2 cellular contexts compared by ENCODE assay signal in the genomic region with DNA sequence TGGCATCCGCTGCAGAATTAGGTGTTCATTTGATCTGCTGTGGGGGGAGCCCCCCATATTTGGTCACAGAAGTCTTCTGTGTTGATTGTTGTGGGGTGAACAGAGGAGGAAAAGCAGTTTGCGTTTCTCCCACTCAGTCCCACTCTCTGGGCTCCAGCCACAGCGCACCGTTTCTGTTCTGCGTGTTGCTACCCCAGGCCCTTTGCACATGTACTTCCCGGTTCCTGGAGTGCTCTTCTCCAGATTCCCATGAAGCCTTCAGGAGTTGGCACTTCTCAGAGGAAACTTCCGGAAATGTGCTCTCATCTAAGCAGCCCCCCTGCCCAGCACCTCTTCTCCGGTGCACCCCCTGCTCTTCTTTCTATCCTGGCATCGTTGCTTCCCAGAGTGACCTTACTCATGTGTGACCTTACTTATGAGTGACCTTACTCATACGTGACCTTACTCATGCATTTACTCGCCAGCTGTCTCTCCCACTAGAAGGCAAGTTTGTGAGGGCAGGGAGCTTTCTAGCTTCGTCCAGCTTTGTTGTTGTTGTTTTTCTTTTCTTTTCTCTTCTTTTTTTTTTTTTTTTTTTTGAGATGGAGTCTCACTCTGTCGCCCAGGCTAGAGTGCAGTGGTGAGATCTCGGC.
TF ChIP-seq lines count a peak whose summit lies in the region.

No MANE protein-coding gene starts in this region.

TF ChIP-seq in IMR-90, 13 proteins besides CTCF, POLR2A, EP300 and RAD21:
- TF ChIP-seq, protein P1, sequence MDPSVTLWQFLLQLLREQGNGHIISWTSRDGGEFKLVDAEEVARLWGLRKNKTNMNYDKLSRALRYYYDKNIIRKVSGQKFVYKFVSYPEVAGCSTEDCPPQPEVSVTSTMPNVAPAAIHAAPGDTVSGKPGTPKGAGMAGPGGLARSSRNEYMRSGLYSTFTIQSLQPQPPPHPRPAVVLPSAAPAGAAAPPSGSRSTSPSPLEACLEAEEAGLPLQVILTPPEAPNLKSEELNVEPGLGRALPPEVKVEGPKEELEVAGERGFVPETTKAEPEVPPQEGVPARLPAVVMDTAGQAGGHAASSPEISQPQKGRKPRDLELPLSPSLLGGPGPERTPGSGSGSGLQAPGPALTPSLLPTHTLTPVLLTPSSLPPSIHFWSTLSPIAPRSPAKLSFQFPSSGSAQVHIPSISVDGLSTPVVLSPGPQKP (IDR thresholded peaks at IDR 0.05; ENCODE audit: borderline replicate concordance, low read depth, low read length): no peak
- no peak for TF ChIP-seq CEBPB (IDR thresholded peaks at IDR 0.05; ENCODE audit: low read depth, low read length)

TF ChIP-seq in GM12878, 131 proteins besides CTCF, POLR2A, EP300 and RAD21:
- TF ChIP-seq ZSCAN29 (IDR thresholded peaks at IDR 0.05) (no peak), BMI1 (IDR thresholded peaks at IDR 0.05; ENCODE audit: borderline replicate concordance) (no peak), TCF12 (IDR thresholded peaks at IDR 0.05; ENCODE audit: low read depth, low read length) (0 out of 2 replicates have a peak, but pooled peaks have one; percentile 19), BCL11A (IDR thresholded peaks at IDR 0.05; ENCODE audit: low read depth, low read length) (0 out of 2 replicates have a peak, but pooled peaks have one; percentile 8), SMAD5 (IDR thresholded peaks at IDR 0.05; ENCODE audit: low read depth) (no peak), JUNB (IDR thresholded peaks at IDR 0.05) (no peak), NR2C2 (IDR thresholded peaks at IDR 0.05; ENCODE audit: borderline replicate concordance, control insufficient read depth, insufficient read length, low read depth) (no peak), EED (IDR thresholded peaks at IDR 0.05; ENCODE audit: low read depth) (peak; percentile 35), ZNF217 (IDR thresholded peaks at IDR 0.05) (no peak), SRF (IDR thresholded peaks at IDR 0.05; ENCODE audit: low read depth in 2 of 2, low read length in 2 of 2) (peak in 1 of 2 experiments; percentile 13; a peak in 1 of 4 replicates), MYB (IDR thresholded peaks at IDR 0.05; ENCODE audit: borderline replicate concordance, low read depth, low read length) (no peak), TCF3 (IDR thresholded peaks at IDR 0.05; ENCODE audit: borderline replicate concordance, insufficient read depth, low read depth, low read length) (peak; percentile 28; the same call in 1 of the 2 replicates), ZBED1 (IDR thresholded peaks at IDR 0.05; ENCODE audit: borderline replicate concordance) (no peak)
- TF ChIP-seq, protein P2, sequence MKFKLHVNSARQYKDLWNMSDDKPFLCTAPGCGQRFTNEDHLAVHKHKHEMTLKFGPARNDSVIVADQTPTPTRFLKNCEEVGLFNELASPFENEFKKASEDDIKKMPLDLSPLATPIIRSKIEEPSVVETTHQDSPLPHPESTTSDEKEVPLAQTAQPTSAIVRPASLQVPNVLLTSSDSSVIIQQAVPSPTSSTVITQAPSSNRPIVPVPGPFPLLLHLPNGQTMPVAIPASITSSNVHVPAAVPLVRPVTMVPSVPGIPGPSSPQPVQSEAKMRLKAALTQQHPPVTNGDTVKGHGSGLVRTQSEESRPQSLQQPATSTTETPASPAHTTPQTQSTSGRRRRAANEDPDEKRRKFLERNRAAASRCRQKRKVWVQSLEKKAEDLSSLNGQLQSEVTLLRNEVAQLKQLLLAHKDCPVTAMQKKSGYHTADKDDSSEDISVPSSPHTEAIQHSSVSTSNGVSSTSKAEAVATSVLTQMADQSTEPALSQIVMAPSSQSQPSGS (IDR thresholded peaks at IDR 0.05; ENCODE audit: low read length): 0 out of 2 replicates have a peak, but pooled peaks have one; percentile 16
- TF ChIP-seq, protein P3, sequence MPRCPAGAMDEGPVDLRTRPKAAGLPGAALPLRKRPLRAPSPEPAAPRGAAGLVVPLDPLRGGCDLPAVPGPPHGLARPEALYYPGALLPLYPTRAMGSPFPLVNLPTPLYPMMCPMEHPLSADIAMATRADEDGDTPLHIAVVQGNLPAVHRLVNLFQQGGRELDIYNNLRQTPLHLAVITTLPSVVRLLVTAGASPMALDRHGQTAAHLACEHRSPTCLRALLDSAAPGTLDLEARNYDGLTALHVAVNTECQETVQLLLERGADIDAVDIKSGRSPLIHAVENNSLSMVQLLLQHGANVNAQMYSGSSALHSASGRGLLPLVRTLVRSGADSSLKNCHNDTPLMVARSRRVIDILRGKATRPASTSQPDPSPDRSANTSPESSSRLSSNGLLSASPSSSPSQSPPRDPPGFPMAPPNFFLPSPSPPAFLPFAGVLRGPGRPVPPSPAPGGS (IDR thresholded peaks at IDR 0.05; ENCODE audit: borderline replicate concordance, insufficient read depth, low read depth, low read length, poor library complexity, severe bottlenecking): peak; percentile 64
- TF ChIP-seq, protein P4, sequence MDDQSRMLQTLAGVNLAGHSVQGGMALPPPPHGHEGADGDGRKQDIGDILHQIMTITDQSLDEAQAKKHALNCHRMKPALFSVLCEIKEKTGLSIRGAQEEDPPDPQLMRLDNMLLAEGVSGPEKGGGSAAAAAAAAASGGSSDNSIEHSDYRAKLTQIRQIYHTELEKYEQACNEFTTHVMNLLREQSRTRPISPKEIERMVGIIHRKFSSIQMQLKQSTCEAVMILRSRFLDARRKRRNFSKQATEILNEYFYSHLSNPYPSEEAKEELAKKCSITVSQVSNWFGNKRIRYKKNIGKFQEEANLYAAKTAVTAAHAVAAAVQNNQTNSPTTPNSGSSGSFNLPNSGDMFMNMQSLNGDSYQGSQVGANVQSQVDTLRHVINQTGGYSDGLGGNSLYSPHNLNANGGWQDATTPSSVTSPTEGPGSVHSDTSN (IDR thresholded peaks at IDR 0.05; ENCODE audit: insufficient replicate concordance, low read depth, low read length): no peak
